Comparison of ENCODE assay signal across 10 cellular contexts in the genomic region with DNA sequence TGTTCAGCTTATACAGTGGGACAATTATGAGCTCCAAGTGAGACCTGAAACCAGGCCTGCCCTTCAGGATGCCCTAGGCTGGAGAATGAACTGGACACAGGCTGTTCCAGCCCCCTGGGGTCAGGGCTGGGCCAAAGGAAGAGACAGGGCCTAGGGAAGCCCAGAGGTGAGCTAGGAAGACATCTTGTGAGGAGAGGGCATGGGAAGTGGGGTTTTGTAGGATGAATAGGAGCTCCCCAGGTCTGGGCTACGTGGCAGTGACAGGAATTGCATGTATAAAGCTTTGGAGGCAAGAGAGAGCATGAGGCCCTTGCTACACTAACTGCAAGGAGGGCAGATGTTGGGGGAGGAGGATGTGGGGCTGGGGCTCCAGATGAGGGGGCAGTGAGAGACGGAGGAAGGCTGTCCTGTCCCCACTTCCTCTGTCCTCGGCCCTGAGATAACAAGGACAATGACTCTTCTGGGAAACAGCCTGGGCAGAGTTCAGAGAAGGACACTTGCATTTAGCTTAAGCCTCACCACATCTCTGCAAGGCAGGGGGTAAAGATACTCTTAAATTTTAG. TPM values are rescaled to one million over a fixed set of nuclear protein-coding genes. Genes with fewer than 3 reads are reported as not detected.
DNase-seq lines count a peak whose midpoint lies in the region; ATAC-seq, FAIRE-seq and TF ChIP-seq lines count a peak whose summit lies in the region.
"Had no signal": no experiment of that assay in that cellular context is flagged by ENCODE, and none has a peak within 500 bp of the region (broad histone marks: within the 10 kb centered on the region; RNA-seq: fewer than 3 reads in every experiment).

No MANE protein-coding gene starts in this region.

- no peak for DNase-seq in activated T-cell treated with anti-CD3 and anti-CD28 coated beads, Interleukin-2, amount 50 U/mL, for 72 hours
- no peak for DNase-seq in activated T-cell treated with anti-CD3 and anti-CD28 coated beads for 4 hours
- no peak for DNase-seq in H1 (ENCODE audit: low read depth in 1 of 2, low spot score in 2 of 2)
- DNase-seq in occipital lobe (lab: John Stamatoyannopoulos, UW) = no peak
- DNase-seq: foreskin keratinocyte, NCI-H1048, testis had no signal

- H3K36me3 Mint-ChIP-seq in activated T-cell treated with anti-CD3 and anti-CD28 coated beads, Interleukin-2, amount 50 U/mL, for 72 hours (ENCODE audit: insufficient read depth in 2 of 2) = peaks cover 0 to 6% of the 10 kb centered on the region in 2 donors

- H3K4ac ChIP-seq in H1 (replicated peaks; ENCODE audit: insufficient read length, low read depth, low read length) = peak overlapping the region; percentile 64

- FAIRE-seq in H1 (lab: Jason Lieb, UNC) = no peak

- H3K27ac ChIP-seq in H1 (ENCODE audit: low read depth, low read length) (no peak overlapping the region), temporal lobe (ENCODE audit: low read depth, low read length) (peak overlapping the region; percentile 27)
- H3K27ac ChIP-seq: foreskin keratinocyte had no signal

- H3K23ac ChIP-seq in H1 (ENCODE audit: insufficient read length) = no peak overlapping the region

- H3K18ac ChIP-seq in H1 (ENCODE audit: extremely low read depth, low read length) = no peak overlapping the region

- H3K56ac ChIP-seq in H1 (replicated peaks; ENCODE audit: insufficient read length, low read depth, low read length) = no peak overlapping the region

- no peaks in the 10 kb centered on the region for H3K79me2 ChIP-seq in H1 (ENCODE audit: control insufficient read depth in 1 of 2, insufficient read depth in 2 of 2, low read length in 2 of 2)

- H3K4me1 Mint-ChIP-seq in activated T-cell treated with anti-CD3 and anti-CD28 coated beads, Interleukin-2, amount 50 U/mL, for 72 hours (ENCODE audit: low read depth) = peaks cover 7% of the 10 kb centered on the region

- H3K23me2 ChIP-seq in H1 (ENCODE audit: low read depth, low read length) = peaks cover 18% of the 10 kb centered on the region; the same call in 1 of the 2 replicates

- no peak overlapping the region for H3K14ac ChIP-seq in H1 (ENCODE audit: insufficient read length)

- H3K27ac Mint-ChIP-seq in activated T-cell treated with anti-CD3 and anti-CD28 coated beads, Interleukin-2, amount 50 U/mL, for 72 hours = no peak overlapping the region

- H3K4me1 ChIP-seq in H1 (replicated peaks in 1 of 4; ENCODE audit: control insufficient read depth in 3 of 4, insufficient read depth in 4 of 4, low read length in 3 of 4) = peaks cover 3 to 14% (median 12%) of the 10 kb centered on the region in 4 experiments
- H3K4me1 ChIP-seq: foreskin keratinocyte had no signal

- peaks cover 6% of the 10 kb centered on the region for H3K27me3 Mint-ChIP-seq in activated T-cell treated with anti-CD3 and anti-CD28 coated beads, Interleukin-2, amount 50 U/mL, for 72 hours (ENCODE audit: low read depth)

- peak overlapping the region; percentile 82 to 83; a peak in 3 of 4 replicates for H3K4me2 ChIP-seq in H1 (ENCODE audit: insufficient read depth in 1 of 2, low read depth in 2 of 2, low read length in 2 of 2)

- no peak for TF ChIP-seq CTCF in H1 (IDR thresholded peaks at IDR 0.05; ENCODE audit: control extremely low read depth in 1 of 3, insufficient read depth in 1 of 3, low read depth in 1 of 3, low read length in 3 of 3)

- H2AFZ ChIP-seq in H1 (ENCODE audit: low read length) = no peak overlapping the region

- 80% methylated on average over 3 of the region's 3 CpGs; no CpG with 5 or more reads in 1 of the 2 experiments for WGBS in H1 (ENCODE audit: extremely low coverage in 1 of 2, insufficient coverage in 1 of 2, insufficient read length in 1 of 2, insufficient replicate concordance in 2 of 2, low coverage in 1 of 2, low lambda C conversion rate in 2 of 2, missing lambda C conversion rate in 1 of 2), 2 experiments

- peaks cover 0 to 18% (median 3%) of the 10 kb centered on the region in 4 experiments; a peak in 2 of 8 replicates for H3K36me3 ChIP-seq in H1 (ENCODE audit: control insufficient read depth in 2 of 4, insufficient read depth in 4 of 4, low read length in 3 of 4)

- peak overlapping the region; percentile 53; the same call in 1 of the 2 replicates for H2BK12ac ChIP-seq in H1 (ENCODE audit: low read depth, low read length)

- H3K4me3 Mint-ChIP-seq in activated T-cell treated with anti-CD3 and anti-CD28 coated beads, Interleukin-2, amount 50 U/mL, for 72 hours = peak overlapping the region; percentile 11 to 66

- no peak for ATAC-seq in activated T-cell treated with anti-CD3 and anti-CD28 coated beads, Interleukin-2, amount 50 U/mL, for 72 hours (replicated peaks in 1 of 2)
- ATAC-seq in HG02970 (IDR thresholded peaks at IDR 0.05; ENCODE audit: low FRiP score, unreplicated experiment) = no peak
- ATAC-seq: foreskin keratinocyte had no signal

- no peak overlapping the region for H2AK5ac ChIP-seq in H1 (ENCODE audit: low read depth, low read length)

- no peaks in the 10 kb centered on the region for H3K9me3 Mint-ChIP-seq in activated T-cell treated with anti-CD3 and anti-CD28 coated beads, Interleukin-2, amount 50 U/mL, for 72 hours

- H3K9me3 ChIP-seq in H1 (ENCODE audit: insufficient read depth in 2 of 2, low read depth in 1 of 2, low read length in 1 of 2) = no peaks in the 10 kb centered on the region
- H3K9me3 ChIP-seq: prostate gland, testis had no signal

- no peak overlapping the region for H2BK20ac ChIP-seq in H1 (ENCODE audit: low read length)

- peak overlapping the region; percentile 13 for H2BK120ac ChIP-seq in H1 (replicated peaks; ENCODE audit: low read depth, low read length)

- no peaks in the 10 kb centered on the region for H3K79me1 ChIP-seq in H1 (ENCODE audit: low read depth, low read length)

- peak overlapping the region in 1 of 4 experiments; percentile 27; a peak in 1 of 7 replicates for H3K9ac ChIP-seq in H1 (replicated peaks in 1 of 4; ENCODE audit: extremely low read depth in 1 of 4, low read depth in 3 of 4, low read length in 3 of 4)

- TF ChIP-seq POLR2A in H1 (IDR thresholded peaks at IDR 0.05; ENCODE audit: control extremely low read depth in 1 of 2, low read depth in 2 of 2, low read length in 2 of 2) = no peak

- POLR2A ChIA-PET in H1 (lab: Charles Lee; ENCODE audit: partially characterized antibody) = interaction anchor here (0.8 to 1.8 kb wide), 7 partner anchors 9 to 64 kb away, joined by 3 to 6 read pairs (median 4); no protein-coding TSS in a partner anchor

- H2BK5ac ChIP-seq in H1 (ENCODE audit: low read depth, low read length) = 0 out of 2 replicates have a peak overlapping the region, but pooled peaks have one; percentile 35

- peaks cover 2 to 10% of the 10 kb centered on the region in 2 experiments for H4K20me1 ChIP-seq in H1 (replicated peaks in 1 of 2; ENCODE audit: control insufficient read depth in 1 of 2, insufficient read depth in 2 of 2, low read length in 2 of 2)

- peak overlapping the region; percentile 49 for H4K91ac ChIP-seq in H1 (replicated peaks; ENCODE audit: insufficient read length, low read length)

- H2BK15ac ChIP-seq in H1 (ENCODE audit: low read length) = no peak overlapping the region; the same call in 1 of the 2 replicates

- no peak overlapping the region for H4K5ac ChIP-seq in H1 (ENCODE audit: insufficient read length, low read depth, low read length)

- H3K4me3 ChIP-seq in H1 (ENCODE audit: extremely low read depth in 1 of 4, insufficient read depth in 2 of 4, low read depth in 3 of 4, low read length in 4 of 4) = peak overlapping the region in 1 of 4 experiments; percentile 64; a peak in 2 of 8 replicates

- CTCF ChIA-PET in H1 (lab: Charles Lee; ENCODE audit: partially characterized antibody) = interaction anchor here (0.6 to 4.0 kb wide), 11 partner anchors 10 to 92 kb away, joined by 3 to 23 read pairs (median 3); a partner anchor contains a TSS

- no peak for TF ChIP-seq EP300 in H1 (IDR thresholded peaks at IDR 0.05; ENCODE audit: borderline replicate concordance in 1 of 2, low read depth in 2 of 2, low read length in 2 of 2)

- peaks cover 0 to 16% (median 13%) of the 10 kb centered on the region in 4 experiments; a peak in 5 of 7 replicates for H3K27me3 ChIP-seq in H1 (replicated peaks in 1 of 4; ENCODE audit: control insufficient read depth in 3 of 4, extremely low read depth in 1 of 4, insufficient read depth in 3 of 4, low read length in 3 of 4)
- H3K27me3 ChIP-seq: testis had no signal

- TF ChIP-seq RAD21 in H1 (IDR thresholded peaks at IDR 0.05 in 1 of 2, conservative IDR thresholded peaks at IDR 0.05 in 1 of 2; ENCODE audit: low read depth in 2 of 2, low read length in 2 of 2) = no peak

- no peak overlapping the region for H4K8ac ChIP-seq in H1 (ENCODE audit: extremely low read depth, insufficient read depth, low read length)

RNA-seq across cellular contexts. Expression of a gene that starts 1.5 kb away (rescaled TPM):
- 1 to 10 TPM; 1.5 to 2.9 TPM for total RNA-seq in activated T-cell treated with anti-CD3 and anti-CD28 coated beads, Interleukin-2, amount 50 U/mL, for 72 hours
- total RNA-seq in H1 (2021; fragmentation: NEBNext Ultra II Directional; extraction: Animal tissue kit (Norgen Biotek cat#: 25700)) = 0.50 and 0.75 TPM in 2 replicates
- 0.39 and 0.80 TPM in 2 replicates for polyA plus RNA-seq in H1 (2011; rRNA removed)
- polyA plus RNA-seq in H1 (2011; cell fraction: cytosol; rRNA removed) = 0.31 TPM
- polyA plus RNA-seq in H1 (2011; cell fraction: nucleus; rRNA removed) = 0.20 TPM
- 0.22 to 0.59 TPM (median 0.48 TPM) in 4 replicates for polyA plus RNA-seq in H1 (2012, experiment 1 of 2)
- 0.39 TPM for polyA plus RNA-seq in H1 (2012, experiment 2 of 2)
- polyA plus RNA-seq in H1 (2013, experiment 1 of 2) = 0.97 TPM
- polyA plus RNA-seq in H1 (2013, experiment 2 of 2) = 1.2 TPM
- polyA minus RNA-seq in H1 (2011; rRNA and poly(A)+ RNA removed) = 0.10 and 0.22 TPM in 2 replicates
- not detected for polyA minus RNA-seq in H1 (2011; cell fraction: cytosol; rRNA and poly(A)+ RNA removed)
- 0.40 TPM for polyA minus RNA-seq in H1 (2011; cell fraction: nucleus; rRNA and poly(A)+ RNA removed)
- total RNA-seq in temporal lobe (0.25 TPM), occipital lobe (0.78 TPM)

RNA-seq across cellular contexts. Expression of a gene that starts 18.4 kb away (rescaled TPM):
- total RNA-seq in activated T-cell treated with anti-CD3 and anti-CD28 coated beads, Interleukin-2, amount 50 U/mL, for 72 hours = 10 to 100 TPM; 24.4 to 31.2 TPM
- 29.9 and 36.2 TPM in 2 replicates for total RNA-seq in H1 (2021; fragmentation: NEBNext Ultra II Directional; extraction: Animal tissue kit (Norgen Biotek cat#: 25700))
- 25.8 and 44.1 TPM in 2 replicates for polyA plus RNA-seq in H1 (2011; rRNA removed)
- polyA plus RNA-seq in H1 (2011; cell fraction: cytosol; rRNA removed) = 33.5 TPM
- 65.4 TPM for polyA plus RNA-seq in H1 (2011; cell fraction: nucleus; rRNA removed)
- 15.6 to 34.3 TPM (median 26.9 TPM) in 4 replicates for polyA plus RNA-seq in H1 (2012, experiment 1 of 2)
- 19.2 TPM for polyA plus RNA-seq in H1 (2012, experiment 2 of 2)
- 28.0 TPM for polyA plus RNA-seq in H1 (2013, experiment 1 of 2)
- 26.4 TPM for polyA plus RNA-seq in H1 (2013, experiment 2 of 2)
- 7.5 and 9.4 TPM in 2 replicates for polyA minus RNA-seq in H1 (2011; rRNA and poly(A)+ RNA removed)
- 17.5 TPM for polyA minus RNA-seq in H1 (2011; cell fraction: cytosol; rRNA and poly(A)+ RNA removed)
- polyA minus RNA-seq in H1 (2011; cell fraction: nucleus; rRNA and poly(A)+ RNA removed) = 16.0 TPM
- total RNA-seq in temporal lobe (16.2 TPM), occipital lobe (19.8 TPM)

RNA-seq across cellular contexts. Expression of a gene that starts 22.9 kb away (rescaled TPM):
- total RNA-seq in activated T-cell treated with anti-CD3 and anti-CD28 coated beads, Interleukin-2, amount 50 U/mL, for 72 hours = 1 to 10 TPM in 1 of 2 donors, under 1 TPM in 1; 0.65 to 1.1 TPM
- 0.96 and 1.2 TPM in 2 replicates for total RNA-seq in H1 (2021; fragmentation: NEBNext Ultra II Directional; extraction: Animal tissue kit (Norgen Biotek cat#: 25700))
- 1.0 and 1.3 TPM in 2 replicates for polyA plus RNA-seq in H1 (2011; rRNA removed)
- 0.70 TPM for polyA plus RNA-seq in H1 (2011; cell fraction: cytosol; rRNA removed)
- 2.2 TPM for polyA plus RNA-seq in H1 (2011; cell fraction: nucleus; rRNA removed)
- 0.86 to 1.2 TPM (median 0.93 TPM) in 4 replicates for polyA plus RNA-seq in H1 (2012, experiment 1 of 2)
- 0.75 TPM for polyA plus RNA-seq in H1 (2012, experiment 2 of 2)
- 2.5 TPM for polyA plus RNA-seq in H1 (2013, experiment 1 of 2)
- 2.3 TPM for polyA plus RNA-seq in H1 (2013, experiment 2 of 2)
- 0.82 and 1.3 TPM in 2 replicates for polyA minus RNA-seq in H1 (2011; rRNA and poly(A)+ RNA removed)
- polyA minus RNA-seq in H1 (2011; cell fraction: cytosol; rRNA and poly(A)+ RNA removed) = 1.0 TPM
- polyA minus RNA-seq in H1 (2011; cell fraction: nucleus; rRNA and poly(A)+ RNA removed) = 0.80 TPM
- total RNA-seq in temporal lobe = 0.25 TPM
- total RNA-seq in occipital lobe = not detected
- total RNA-seq: foreskin keratinocyte had no signal

RNA-seq across cellular contexts. Expression of a gene that starts 35.4 kb away (rescaled TPM):
- 10 to 100 TPM; 68.9 to 78.3 TPM for total RNA-seq in activated T-cell treated with anti-CD3 and anti-CD28 coated beads, Interleukin-2, amount 50 U/mL, for 72 hours
- 74.2 and 76.1 TPM in 2 replicates for total RNA-seq in H1 (2021; fragmentation: NEBNext Ultra II Directional; extraction: Animal tissue kit (Norgen Biotek cat#: 25700))
- polyA plus RNA-seq in H1 (2011; rRNA removed) = 42.9 and 63.9 TPM in 2 replicates
- polyA plus RNA-seq in H1 (2011; cell fraction: cytosol; rRNA removed) = 62.4 TPM
- 98.9 TPM for polyA plus RNA-seq in H1 (2011; cell fraction: nucleus; rRNA removed)
- 44.6 to 66.7 TPM (median 62.4 TPM) in 4 replicates for polyA plus RNA-seq in H1 (2012, experiment 1 of 2)
- 60.0 TPM for polyA plus RNA-seq in H1 (2012, experiment 2 of 2)
- 69.5 TPM for polyA plus RNA-seq in H1 (2013, experiment 1 of 2)
- polyA plus RNA-seq in H1 (2013, experiment 2 of 2) = 62.3 TPM
- polyA minus RNA-seq in H1 (2011; rRNA and poly(A)+ RNA removed) = 5.2 and 6.5 TPM in 2 replicates
- polyA minus RNA-seq in H1 (2011; cell fraction: cytosol; rRNA and poly(A)+ RNA removed) = 25.2 TPM
- 26.3 TPM for polyA minus RNA-seq in H1 (2011; cell fraction: nucleus; rRNA and poly(A)+ RNA removed)
- total RNA-seq in temporal lobe (9.6 TPM), occipital lobe (9.4 TPM)

RNA-seq across cellular contexts. Expression of a gene that starts 50.8 kb away (rescaled TPM):
- total RNA-seq in activated T-cell treated with anti-CD3 and anti-CD28 coated beads, Interleukin-2, amount 50 U/mL, for 72 hours = 10 to 100 TPM; 50.8 to 69.9 TPM
- total RNA-seq in H1 (2021; fragmentation: NEBNext Ultra II Directional; extraction: Animal tissue kit (Norgen Biotek cat#: 25700)) = 59.6 and 62.5 TPM in 2 replicates
- 71.3 and 110 TPM in 2 replicates for polyA plus RNA-seq in H1 (2011; rRNA removed)
- 71.6 TPM for polyA plus RNA-seq in H1 (2011; cell fraction: cytosol; rRNA removed)
- polyA plus RNA-seq in H1 (2011; cell fraction: nucleus; rRNA removed) = 146 TPM
- polyA plus RNA-seq in H1 (2012, experiment 1 of 2) = 48.8 to 71.1 TPM (median 62.8 TPM) in 4 replicates
- polyA plus RNA-seq in H1 (2012, experiment 2 of 2) = 48.1 TPM
- polyA plus RNA-seq in H1 (2013, experiment 1 of 2) = 64.5 TPM
- 71.3 TPM for polyA plus RNA-seq in H1 (2013, experiment 2 of 2)
- 30.6 and 31.0 TPM in 2 replicates for polyA minus RNA-seq in H1 (2011; rRNA and poly(A)+ RNA removed)
- 48.5 TPM for polyA minus RNA-seq in H1 (2011; cell fraction: cytosol; rRNA and poly(A)+ RNA removed)
- polyA minus RNA-seq in H1 (2011; cell fraction: nucleus; rRNA and poly(A)+ RNA removed) = 41.9 TPM
- 24.6 TPM for total RNA-seq in temporal lobe
- total RNA-seq in occipital lobe = 32.9 TPM
